In genomic region chr1:206684478-206685255, GRCh38 we compare ENCODE assay signal across 1 cellular context.
A peak's percentile ranks its signal among the peaks of the same experiment; 100 is the strongest.
TF ChIP-seq lines count a peak whose summit lies in the region.

MAPKAPK2 (plus strand) TSS chr1:206684905; CDS start chr1:206685230, 325 bp downstream.

TF ChIP-seq in HEK293, 187 proteins besides CTCF, POLR2A, EP300 and RAD21 (continued from another document):
- TF ChIP-seq ZBTB17 (tag by site-specific recombination; IDR thresholded peaks at IDR 0.05) (peak; percentile 65; the same call in 1 of the 2 replicates), WT1 (tag by site-specific recombination; IDR thresholded peaks at IDR 0.05) (peak; percentile 50), ZNF561 (tag by site-specific recombination; IDR thresholded peaks at IDR 0.05; ENCODE audit: borderline replicate concordance) (no peak), ZNF416 (tag by site-specific recombination; IDR thresholded peaks at IDR 0.05) (no peak), ZNF544 (tag by site-specific recombination; IDR thresholded peaks at IDR 0.05) (no peak), ZBTB20 (tag by site-specific recombination; IDR thresholded peaks at IDR 0.05) (peak; percentile 47; the same call in 1 of the 2 replicates)
